ENCODE assay signal across 8 cellular contexts in genomic region chr7:128408709-128409434, GRCh38. TPM values are rescaled to one million over a fixed set of nuclear protein-coding genes. Genes with fewer than 3 reads are reported as not detected.
A peak's percentile ranks its signal among the peaks of the same experiment; 100 is the strongest.
DNase-seq lines count a peak whose midpoint lies in the region; ATAC-seq and TF ChIP-seq lines count a peak whose summit lies in the region.

No MANE protein-coding gene starts in this region.

- H3K4me3 ChIP-seq in HUES6 (ENCODE audit: low read depth, low read length), result peak overlapping the region; percentile 90
- peak overlapping the region in 1 of 2 donors; percentile 7 for H3K4me3 ChIP-seq in body of pancreas
- peak overlapping the region; percentile 16 for H3K4me3 ChIP-seq in mesendoderm (ENCODE audit: low read length)
- peak overlapping the region; percentile 47 to 56 for H3K4me3 ChIP-seq in aorta (ENCODE audit: low read length in 2 of 2)

- peak overlapping the region; percentile 57 for H3K23ac ChIP-seq in mesendoderm (ENCODE audit: low read length)

- TF ChIP-seq CTCF in CD14-positive monocyte (IDR thresholded peaks at IDR 0.05) (no peak), body of pancreas (IDR thresholded peaks at IDR 0.05) (no peak), GM20000 (IDR thresholded peaks at IDR 0.05; ENCODE audit: extremely low read depth, missing control alignments) (no peak)

- peaks cover 2 to 5% of the 10 kb centered on the region in 2 donors for H3K36me3 Mint-ChIP-seq in CD14-positive monocyte

- peaks cover 41% of the 10 kb centered on the region for H3K4me1 ChIP-seq in HUES6 (ENCODE audit: control insufficient read depth, insufficient read depth, low read length)
- peaks cover 29% of the 10 kb centered on the region for H3K4me1 ChIP-seq in body of pancreas
- H3K4me1 ChIP-seq in mesendoderm (ENCODE audit: control insufficient read depth, low read depth, low read length), result peaks cover 8% of the 10 kb centered on the region
- no peaks in the 10 kb centered on the region for H3K4me1 ChIP-seq in aorta (ENCODE audit: control insufficient read depth in 1 of 2, insufficient read depth in 2 of 2, low read length in 2 of 2)

- H4K8ac ChIP-seq in mesendoderm (ENCODE audit: low read depth, low read length), result no peak overlapping the region

- peaks cover 54% of the 10 kb centered on the region for H3K4me1 Mint-ChIP-seq in CD14-positive monocyte

- H4K5ac ChIP-seq in mesendoderm (ENCODE audit: low read length), result no peak overlapping the region

- no peaks in the 10 kb centered on the region for H3K79me2 ChIP-seq in mesendoderm (ENCODE audit: control insufficient read depth, insufficient read depth, low read length)

- H3K36me3 ChIP-seq in HUES6 (ENCODE audit: control insufficient read depth, insufficient read depth, low read length) (no peaks in the 10 kb centered on the region), body of pancreas (replicated peaks in 1 of 2; ENCODE audit: insufficient read depth in 1 of 2, low read depth in 2 of 2) (no peaks in the 10 kb centered on the region), mesendoderm (ENCODE audit: control insufficient read depth, insufficient read depth, low read length) (no peaks in the 10 kb centered on the region), aorta (ENCODE audit: control insufficient read depth in 1 of 2, insufficient read depth in 2 of 2, low read length in 1 of 2) (no peaks in the 10 kb centered on the region)

- H3K4ac ChIP-seq in mesendoderm (ENCODE audit: low read depth, low read length), result no peak overlapping the region

- H3K79me1 ChIP-seq in mesendoderm (ENCODE audit: low read length), result no peaks in the 10 kb centered on the region

- peak overlapping the region; percentile 94 to 99 for H3K4me3 Mint-ChIP-seq in CD14-positive monocyte

- no peak overlapping the region for H3K18ac ChIP-seq in mesendoderm (ENCODE audit: low read length)

- no peak overlapping the region for H2BK15ac ChIP-seq in mesendoderm (replicated peaks; ENCODE audit: low read depth)

- H3K4me2 ChIP-seq in mesendoderm (ENCODE audit: low read length), result peak overlapping the region; percentile 53

- H3K27me3 ChIP-seq in HUES6 (ENCODE audit: control insufficient read depth, insufficient read depth, low read length), result peaks cover 88% of the 10 kb centered on the region
- H3K27me3 ChIP-seq in body of pancreas, result no peaks in the 10 kb centered on the region
- H3K27me3 ChIP-seq in mesendoderm (ENCODE audit: insufficient read depth, low read length, poor library complexity), result peaks cover 17% of the 10 kb centered on the region
- no peaks in the 10 kb centered on the region for H3K27me3 ChIP-seq in aorta (ENCODE audit: control insufficient read depth in 1 of 2, insufficient read depth in 2 of 2, low read length in 1 of 2)

- intact Hi-C loops in CD14-positive monocyte (cut with micrococcal nuclease), result loop anchor here (10.0 kb wide), 1 partner anchor 46 kb away; the partner anchor contains the start of gene HILPDA (in 2 of the 2)
- intact Hi-C loops in body of pancreas (cut with DNase I), result no loop called here
- intact Hi-C loops in aorta (cut with DNase I), result no loop called here

- no peak overlapping the region for H2BK5ac ChIP-seq in mesendoderm (ENCODE audit: low read length)

- DNase-seq in CD14-positive monocyte (ENCODE audit: low spot score), result no peak
- DNase-seq in body of pancreas, result no peak
- DNase-seq in mesendoderm, result peak; percentile 6
- peak in 1 of 2 donors; percentile 59 for DNase-seq in aorta
- no peak for DNase-seq in G401 (ENCODE audit: low spot score)
- no peak for DNase-seq in GM20000 (ENCODE audit: low spot score)
- no peak for DNase-seq in AG08395 (ENCODE audit: low spot score)

- peak overlapping the region; percentile 47 for H3K9ac ChIP-seq in HUES6 (ENCODE audit: low read length)
- H3K9ac ChIP-seq in mesendoderm (ENCODE audit: low read length), result peak overlapping the region; percentile 73

- H2BK120ac ChIP-seq in mesendoderm (ENCODE audit: low read depth, low read length), result no peak overlapping the region

- peak overlapping the region; percentile 95 to 99 (median 97) for H3K27ac Mint-ChIP-seq in CD14-positive monocyte

- H3K27me3 Mint-ChIP-seq in CD14-positive monocyte (ENCODE audit: low read depth in 3 of 3), result peaks cover 0 to 6% (median 5%) of the 10 kb centered on the region in 3 donors

- in situ Hi-C loops in G401 (cut with HindIII; ENCODE audit: low sequenced_read_pairs), result no loop called here

- ATAC-seq in body of pancreas (no peak), aorta (ENCODE audit: low FRiP score) (peak; percentile 5)

- 58 to 75% methylated on average over 11 to 14 of the region's 14 CpGs for WGBS in body of pancreas, 2 donors
- WGBS in mesendoderm (ENCODE audit: extremely low coverage, insufficient coverage, low lambda C conversion rate), result no CpG with 5 or more reads among the region's 14 CpGs
- 79% methylated on average over 14 of the region's 14 CpGs for WGBS in aorta, 2 donors

- no peak for TF ChIP-seq POLR2A in body of pancreas (IDR thresholded peaks at IDR 0.05)

- no peaks in the 10 kb centered on the region for H3K9me3 Mint-ChIP-seq in CD14-positive monocyte

- peak overlapping the region; percentile 83 for H3K56ac ChIP-seq in mesendoderm (ENCODE audit: low read length)

- H3K27ac ChIP-seq in HUES6 (ENCODE audit: low read depth, low read length) (no peak overlapping the region), body of pancreas (peak overlapping the region in 3 of 4 donors; percentile 81 to 86 (median 82)), mesendoderm (ENCODE audit: low read depth, low read length) (no peak overlapping the region), aorta (ENCODE audit: low read depth in 1 of 2, low read length in 2 of 2) (peak overlapping the region in 1 of 2 donors; percentile 9)

- no peak overlapping the region for H2AK5ac ChIP-seq in mesendoderm (ENCODE audit: low read length)

- peaks cover 4% of the 10 kb centered on the region; the same call in 1 of the 2 replicates for H3K9me3 ChIP-seq in HUES6 (ENCODE audit: control insufficient read depth, insufficient read depth, low read depth, low read length)
- no peaks in the 10 kb centered on the region for H3K9me3 ChIP-seq in body of pancreas
- H3K9me3 ChIP-seq in aorta (ENCODE audit: control insufficient read depth, low read length), result no peaks in the 10 kb centered on the region

RNA-seq across cellular contexts. Expression of gene IMPDH1, which starts 0.9 kb away (rescaled TPM):
- polyA plus RNA-seq in CD14-positive monocyte (100 to 1,000 TPM; 110 to 152 TPM), aorta (10 to 100 TPM; 21.0 to 40.0 TPM)
- total RNA-seq in body of pancreas (10 to 100 TPM; 23.9 to 46.1 TPM), aorta (10 to 100 TPM; 41.5 to 60.1 TPM)
- 20.1 TPM for polyA plus RNA-seq in mesendoderm (2013, experiment 1 of 2)
- 19.7 TPM for polyA plus RNA-seq in mesendoderm (2013, experiment 2 of 2)
- 58.5 and 67.9 TPM in 2 replicates for total RNA-seq in G401 (2014; rRNA removed; shearing (Covaris generic))

RNA-seq across cellular contexts. Expression of gene HILPDA, which starts 46.8 kb away (rescaled TPM):
- polyA plus RNA-seq in CD14-positive monocyte, result 1 to 10 TPM; 2.0 to 2.6 TPM
- 1 to 10 TPM; 7.9 to 9.1 TPM for total RNA-seq in body of pancreas
- polyA plus RNA-seq in mesendoderm (2013, experiment 1 of 2), result 27.9 TPM
- polyA plus RNA-seq in mesendoderm (2013, experiment 2 of 2), result 28.8 TPM
- 10 to 100 TPM in 1 of 2 donors, 1 to 10 TPM in 1; 9.1 to 36.8 TPM for total RNA-seq in aorta
- polyA plus RNA-seq in aorta, result 10 to 100 TPM in 1 of 2 donors, 1 to 10 TPM in 1; 4.1 to 11.7 TPM
- 9.0 and 14.2 TPM in 2 replicates for total RNA-seq in G401 (2014; rRNA removed; shearing (Covaris generic))

RNA-seq across cellular contexts. Expression of gene PRRT4, which starts 47.4 kb away (rescaled TPM):
- not detected for polyA plus RNA-seq in CD14-positive monocyte
- total RNA-seq in body of pancreas, result 1 to 10 TPM in 1 of 2 donors, not detected in 1; 7.6 TPM
- polyA plus RNA-seq in mesendoderm (2013, experiment 1 of 2), result 0.22 TPM
- polyA plus RNA-seq in mesendoderm (2013, experiment 2 of 2), result 0.22 TPM
- total RNA-seq in aorta, result 1 to 10 TPM in 1 of 2 donors, under 1 TPM in 1; 0.23 to 5.8 TPM
- under 1 TPM in 1 of 2 donors, not detected in 1; 0.28 TPM for polyA plus RNA-seq in aorta
- total RNA-seq in G401 (2014; rRNA removed; shearing (Covaris generic)), result 0.78 TPM in 1 of 2 replicates, not detected in the other

Comparison
In these comparisons a context has a peak if more than half of its experiments do, and no peak if none do; other contexts are left out.
1. H3K27ac ChIP-seq: peak in body of pancreas (3 of 4); none in HUES6 (single experiment) and mesendoderm (single experiment).
2. intact Hi-C loops: an anchor here in CD14-positive monocyte (10.0 kb wide); none called in body of pancreas and aorta.